Comparison of ENCODE assay signal across 33 cellular contexts in genomic region chr4:110595583-110595982, GRCh38. TPM values are rescaled to one million over a fixed set of nuclear protein-coding genes. Genes with fewer than 3 reads are reported as not detected.
"Had no signal": no experiment of that assay in that cellular context is flagged by ENCODE, and none has a peak within 500 bp of the region (broad histone marks: within the 10 kb centered on the region; RNA-seq: fewer than 3 reads in every experiment).

No MANE protein-coding gene starts in this region.

- ATAC-seq: activated CD8-positive, alpha-beta T cell treated with anti-CD3 and anti-CD28 coated beads for 36 hours; activated naive CD4-positive, alpha-beta T cell treated with anti-CD3 and anti-CD28 coated beads, Interleukin-2, amount 50 U/mL, for 72 hours; activated T-cell treated with anti-CD3 and anti-CD28 coated beads, Interleukin-2, amount 50 U/mL, for 4 hours had no signal

- H3K27ac ChIP-seq: adrenal gland, cardiac muscle cell, VCaP had no signal

- H3K4me3 ChIP-seq: adrenal gland, cardiac muscle cell had no signal

- H3K27me3 ChIP-seq: adrenal gland, cardiac muscle cell had no signal

- H3K36me3 ChIP-seq: adrenal gland, cardiac muscle cell had no signal

- H3K9me3 Mint-ChIP-seq: T-helper 2 cell treated with Interferon-gamma antibody and Interleukin-4, amounts not matched to agents 5 μg/mL and 100 μg/mL, for 36 hours had no signal

- H3K4me1 ChIP-seq: adrenal gland had no signal

- H3K36me3 Mint-ChIP-seq: activated CD4-positive, alpha-beta memory T cell treated with anti-CD3 and anti-CD28 coated beads for 36 hours; activated naive CD8-positive, alpha-beta T cell treated with anti-CD3 and anti-CD28 coated beads for 36 hours; brain had no signal

- H3K4me1 Mint-ChIP-seq: activated B cell treated with CpG ODN at 0.5 μM for 24 hours; activated CD4-positive, alpha-beta T cell treated with anti-CD3 and anti-CD28 coated beads, Interleukin-2, amount 10 ng/mL, durations not matched to agents 24 days and 14 days; activated naive CD8-positive, alpha-beta T cell treated with anti-CD3 and anti-CD28 coated beads for 36 hours; brain; central memory CD8-positive, alpha-beta T cell had no signal

- H3K9me3 ChIP-seq: adrenal gland had no signal

- H3K4me3 Mint-ChIP-seq: activated B cell treated with CpG ODN at 0.5 μM for 24 hours; activated CD4-positive, alpha-beta memory T cell treated with anti-CD3 and anti-CD28 coated beads for 36 hours; activated CD4-positive, alpha-beta T cell treated with anti-CD3 and anti-CD28 coated beads, Interleukin-2, amount 10 ng/mL, durations not matched to agents 24 days and 14 days; activated CD8-positive, alpha-beta T cell treated with anti-CD3 and anti-CD28 coated beads for 36 hours; activated naive CD4-positive, alpha-beta T cell treated with anti-CD3 and anti-CD28 coated beads for 36 hours; activated naive CD8-positive, alpha-beta T cell treated with anti-CD3 and anti-CD28 coated beads for 36 hours; activated T-cell treated with anti-CD3 and anti-CD28 coated beads, Interleukin-2, amount 50 U/mL, for 4 hours; brain; central memory CD8-positive, alpha-beta T cell; T-helper 1 cell treated with Interleukin-12 subunit alpha and Interleukin-12 subunit beta and Interleukin-4 antibody, amounts not matched to agents 30 μg/mL and 1 μg/mL, for 36 hours; T-helper 2 cell treated with Interferon-gamma antibody and Interleukin-4, amounts not matched to agents 5 μg/mL and 100 μg/mL, for 36 hours had no signal

- DNase-seq: activated B cell treated with CpG ODN at 0.5 μM for 24 hours; activated CD4-positive, alpha-beta memory T cell treated with anti-CD3 and anti-CD28 coated beads for 36 hours; activated CD4-positive, alpha-beta T cell treated with anti-CD3 and anti-CD28 coated beads for 4 hours; activated CD4-positive, alpha-beta T cell treated with anti-CD3 and anti-CD28 coated beads, Interleukin-2, amount 10 ng/mL, durations not matched to agents 24 days and 14 days; activated CD4-positive, alpha-beta T cell treated with anti-CD3 and anti-CD28 coated beads, Interleukin-2, amount 50 U/mL, for 1 hour; activated CD4-positive, alpha-beta T cell treated with anti-CD3 and anti-CD28 coated beads, Interleukin-2, amount 50 U/mL, for 4 hours; activated CD4-positive, CD25-positive, alpha-beta regulatory T cell treated with anti-CD3 and anti-CD28 coated beads, Interleukin-2, amount 50 U/mL, for 72 hours; activated CD8-positive, alpha-beta memory T cell treated with anti-CD3 and anti-CD28 coated beads, Interleukin-2, amount 50 U/mL, for 4 hours; activated CD8-positive, alpha-beta T cell treated with anti-CD3 and anti-CD28 coated beads for 36 hours; activated effector memory CD4-positive, alpha-beta T cell treated with anti-CD3 and anti-CD28 coated beads, Interleukin-2, amount 50 U/mL, for 16 hours; activated gamma-delta T cell treated with Interleukin-2 at 50 U/mL for 16 hours; activated naive CD4-positive, alpha-beta T cell; activated naive CD4-positive, alpha-beta T cell treated with anti-CD3 and anti-CD28 coated beads for 36 hours; activated naive CD4-positive, alpha-beta T cell treated with anti-CD3 and anti-CD28 coated beads, Interleukin-2, amount 50 U/mL, for 16 hours; activated naive CD8-positive, alpha-beta T cell treated with anti-CD3 and anti-CD28 coated beads for 36 hours; activated T-cell treated with anti-CD3 and anti-CD28 coated beads for 4 hours; activated T-cell treated with anti-CD3 and anti-CD28 coated beads, Interleukin-2, amount 50 U/mL, for 1 hour; activated T-cell treated with anti-CD3 and anti-CD28 coated beads, Interleukin-2, amount 50 U/mL, for 4 hours; adrenal gland; amniotic stem cell; aorta; caudate nucleus; cerebellar nuclear complex; T-helper 2 cell; T-helper 9 cell had no signal

- H3K27ac Mint-ChIP-seq: activated B cell treated with CpG ODN at 0.5 μM for 24 hours; activated CD4-positive, alpha-beta memory T cell treated with anti-CD3 and anti-CD28 coated beads for 36 hours; activated CD4-positive, alpha-beta T cell treated with anti-CD3 and anti-CD28 coated beads, Interleukin-2, amount 10 ng/mL, durations not matched to agents 24 days and 14 days; activated CD8-positive, alpha-beta T cell treated with anti-CD3 and anti-CD28 coated beads for 36 hours; activated naive CD4-positive, alpha-beta T cell treated with anti-CD3 and anti-CD28 coated beads for 36 hours; activated naive CD4-positive, alpha-beta T cell treated with anti-CD3 and anti-CD28 coated beads, Interleukin-2, amount 50 U/mL, for 72 hours; activated naive CD8-positive, alpha-beta T cell treated with anti-CD3 and anti-CD28 coated beads for 36 hours; brain; T-helper 1 cell treated with Interleukin-12 subunit alpha and Interleukin-12 subunit beta and Interleukin-4 antibody, amounts not matched to agents 30 μg/mL and 1 μg/mL, for 36 hours; T-helper 2 cell treated with Interferon-gamma antibody and Interleukin-4, amounts not matched to agents 5 μg/mL and 100 μg/mL, for 36 hours had no signal

RNA-seq across cellular contexts. Expression of gene PITX2, which starts 27.3 kb away (rescaled TPM):
- total RNA-seq: activated B cell treated with CpG ODN at 0.5 μM for 24 hours; activated CD4-positive, alpha-beta memory T cell treated with anti-CD3 and anti-CD28 coated beads for 36 hours; activated CD8-positive, alpha-beta memory T cell treated with anti-CD3 and anti-CD28 coated beads for 36 hours; activated CD8-positive, alpha-beta T cell treated with anti-CD3 and anti-CD28 coated beads for 36 hours; activated naive CD4-positive, alpha-beta T cell treated with anti-CD3 and anti-CD28 coated beads for 36 hours; activated naive CD4-positive, alpha-beta T cell treated with anti-CD3 and anti-CD28 coated beads, Interleukin-2, amount 50 U/mL, for 72 hours; activated naive CD8-positive, alpha-beta T cell treated with anti-CD3 and anti-CD28 coated beads for 36 hours; activated T-cell treated with anti-CD3 and anti-CD28 coated beads, Interleukin-2, amount 50 U/mL, for 4 hours; adrenal gland had no signal
- polyA plus RNA-seq: adrenal gland had no signal
